ENCODE assay signal across 9 cellular contexts in the genomic region with DNA sequence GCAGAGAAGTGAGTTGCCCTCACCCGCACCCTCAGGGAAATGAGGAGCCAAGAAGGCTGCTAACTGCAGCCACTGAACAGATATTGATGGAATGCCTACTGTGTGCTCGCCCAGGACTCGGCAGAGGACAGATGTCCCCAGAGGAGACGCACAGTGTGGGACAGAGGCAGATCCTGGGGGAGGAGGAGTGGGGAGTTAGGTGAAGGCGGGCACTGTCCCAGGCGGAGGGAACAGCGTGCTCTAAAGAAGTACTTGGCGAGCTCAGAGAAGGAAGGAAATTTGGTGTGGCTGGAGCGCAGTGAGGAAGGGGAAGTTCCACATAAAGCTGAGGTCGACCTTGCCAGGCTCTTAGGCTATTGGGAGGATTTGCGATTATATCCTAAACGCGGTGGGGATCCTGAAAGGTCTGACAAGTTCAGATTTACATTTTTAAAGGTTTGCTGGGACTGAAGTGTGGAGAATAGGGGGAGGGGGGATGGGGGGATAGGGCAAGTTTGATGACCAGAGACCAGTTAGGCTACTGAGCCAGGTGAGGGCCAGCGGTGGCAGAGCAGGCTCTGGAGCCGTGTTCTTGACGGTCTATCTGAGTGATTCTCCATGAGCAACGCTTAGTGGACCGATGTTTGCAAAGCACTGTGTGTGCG. TPM values are rescaled to one million over a fixed set of nuclear protein-coding genes. Genes with fewer than 3 reads are reported as not detected.
DNase-seq lines count a peak whose midpoint lies in the region; ATAC-seq and TF ChIP-seq lines count a peak whose summit lies in the region.
"Had no signal": no experiment of that assay in that cellular context is flagged by ENCODE, and none has a peak within 500 bp of the region (broad histone marks: within the 10 kb centered on the region; RNA-seq: fewer than 3 reads in every experiment).

No MANE protein-coding gene starts in this region.

- H3K36me3 ChIP-seq in Caco-2 (ENCODE audit: control insufficient read depth, insufficient read depth, low read length) (no peaks in the 10 kb centered on the region), RWPE2 (ENCODE audit: low read depth) (no peaks in the 10 kb centered on the region), esophagus muscularis mucosa (peaks cover 8 to 16% (median 12%) of the 10 kb centered on the region in 4 donors)
- H3K36me3 ChIP-seq: cardiac muscle cell had no signal

- TF ChIP-seq POLR2A in esophagus muscularis mucosa (IDR thresholded peaks at IDR 0.05; ENCODE audit: low read depth), result no peak

- DNase-seq in Caco-2 (no peak), RWPE2 (ENCODE audit: low spot score) (no peak), esophagus muscularis mucosa (ENCODE audit: extremely low spot score) (no peak), osteocyte (ENCODE audit: extremely low spot score, unreplicated experiment) (no peak), cortex of kidney (lab: John Stamatoyannopoulos, UW) (no peak), DMS79 treated with DMSO at 0.1 percent for 48 hours (lab: John Stamatoyannopoulos, UW) (no peak)
- no peak for DNase-seq in CD4-positive, alpha-beta T cell

- H3K27me3 ChIP-seq in Caco-2 (replicated peaks; ENCODE audit: control insufficient read depth, insufficient read depth, low read length) (no peaks in the 10 kb centered on the region), RWPE2 (ENCODE audit: insufficient read depth, poor library complexity, severe bottlenecking) (peaks cover 16% of the 10 kb centered on the region), esophagus muscularis mucosa (peaks cover 0 to 79% (median 0%) of the 10 kb centered on the region in 4 donors)
- H3K27me3 ChIP-seq in CD4-positive, alpha-beta T cell (ENCODE audit: control insufficient read depth, insufficient read depth, low read length), result no peaks in the 10 kb centered on the region

- H3K9me3 ChIP-seq in Caco-2 (no peaks in the 10 kb centered on the region), RWPE2 (ENCODE audit: severe bottlenecking) (no peaks in the 10 kb centered on the region), esophagus muscularis mucosa (no peaks in the 10 kb centered on the region)
- no peaks in the 10 kb centered on the region for H3K9me3 ChIP-seq in CD4-positive, alpha-beta T cell (ENCODE audit: control insufficient read depth, low read length)

- 8% methylated on average over 16 of the region's 19 CpGs for WGBS in esophagus muscularis mucosa

- H3K27me3 Mint-ChIP-seq in Caco-2 (ENCODE audit: insufficient read depth, unreplicated experiment) (no peaks in the 10 kb centered on the region), osteocyte (ENCODE audit: unreplicated experiment) (peaks cover 21% of the 10 kb centered on the region)
- peaks cover 3% of the 10 kb centered on the region for H3K27me3 Mint-ChIP-seq in CD4-positive, alpha-beta T cell

- H3K36me3 Mint-ChIP-seq in Caco-2 (ENCODE audit: insufficient read depth, unreplicated experiment) (peaks cover 10% of the 10 kb centered on the region), osteocyte (ENCODE audit: unreplicated experiment) (peaks cover 2% of the 10 kb centered on the region)
- peaks cover 14% of the 10 kb centered on the region for H3K36me3 Mint-ChIP-seq in CD4-positive, alpha-beta T cell (ENCODE audit: low read depth)

- TF ChIP-seq CTCF in Caco-2 (IDR thresholded peaks at IDR 0.05; ENCODE audit: insufficient read depth in 1 of 2, low read depth in 1 of 2, low read length in 1 of 2, severe bottlenecking in 1 of 2, unreplicated experiment in 1 of 2) (no peak), RWPE2 (IDR thresholded peaks at IDR 0.05; ENCODE audit: poor library complexity, severe bottlenecking) (no peak), esophagus muscularis mucosa (IDR thresholded peaks at IDR 0.05) (no peak), osteocyte (IDR thresholded peaks at IDR 0.05) (no peak)
- no peak for TF ChIP-seq CTCF in CD4-positive, alpha-beta T cell (IDR thresholded peaks at IDR 0.05)

- peak; percentile 31 for ATAC-seq in RWPE2 (ENCODE audit: low read depth)
- no peak for ATAC-seq in HG03565 (IDR thresholded peaks at IDR 0.05; ENCODE audit: unreplicated experiment)
- no peak for ATAC-seq in CD4-positive, alpha-beta T cell (ENCODE audit: poor library complexity)

- no peak overlapping the region for H3K4me3 ChIP-seq in Caco-2 (ENCODE audit: low read depth, low read length)
- no peak overlapping the region for H3K4me3 ChIP-seq in RWPE2 (ENCODE audit: severe bottlenecking)
- peak overlapping the region in 1 of 4 donors; percentile 22 for H3K4me3 ChIP-seq in esophagus muscularis mucosa
- H3K4me3 ChIP-seq: cardiac muscle cell had no signal

- no TSS peak for BruUV-seq in Caco-2 (replicated peaks; lab: Mats Ljungman, UMichigan)

- TF ChIP-seq EP300 in esophagus muscularis mucosa (IDR thresholded peaks at IDR 0.05), result no peak

- H3K4me1 ChIP-seq in Caco-2, result 0 out of 2 replicates have a peak, but pooled peaks cover 5% of the 10 kb centered on the region
- no peaks in the 10 kb centered on the region for H3K4me1 ChIP-seq in RWPE2 (ENCODE audit: insufficient read depth, poor library complexity, severe bottlenecking)
- peaks cover 14 to 17% (median 16%) of the 10 kb centered on the region in 4 donors for H3K4me1 ChIP-seq in esophagus muscularis mucosa

- H3K27ac Mint-ChIP-seq in Caco-2 (ENCODE audit: unreplicated experiment) (peak overlapping the region; percentile 69), osteocyte (ENCODE audit: unreplicated experiment) (peak overlapping the region; percentile 15)
- no peak overlapping the region for H3K27ac Mint-ChIP-seq in CD4-positive, alpha-beta T cell

- intact Hi-C loops in Caco-2 (cut with micrococcal nuclease; ENCODE audit: unreplicated experiment), result no loop called here
- intact Hi-C loops in esophagus muscularis mucosa (cut with DNase I), result no loop called here
- intact Hi-C loops in CD4-positive, alpha-beta T cell (cut with DNase I, micrococcal nuclease), result no loop called here

- H3K4me3 Mint-ChIP-seq in Caco-2 (ENCODE audit: unreplicated experiment), result no peak overlapping the region
- H3K4me3 Mint-ChIP-seq in osteocyte (ENCODE audit: unreplicated experiment), result no peak overlapping the region
- H3K4me3 Mint-ChIP-seq in CD4-positive, alpha-beta T cell, result no peak overlapping the region

- POLR2A ChIA-PET in Caco-2 (lab: Charles Lee), result no interaction called here
- POLR2A ChIA-PET in CD4-positive, alpha-beta T cell (lab: Charles Lee), result no interaction called here

- no peaks in the 10 kb centered on the region for H3K4me1 Mint-ChIP-seq in Caco-2 (ENCODE audit: low read depth, unreplicated experiment)
- peaks cover 12% of the 10 kb centered on the region for H3K4me1 Mint-ChIP-seq in osteocyte (ENCODE audit: unreplicated experiment)
- peaks cover 7% of the 10 kb centered on the region for H3K4me1 Mint-ChIP-seq in CD4-positive, alpha-beta T cell (ENCODE audit: low read depth)

- H3K9me3 Mint-ChIP-seq in Caco-2 (ENCODE audit: unreplicated experiment), result no peaks in the 10 kb centered on the region
- no peaks in the 10 kb centered on the region for H3K9me3 Mint-ChIP-seq in osteocyte (ENCODE audit: unreplicated experiment)
- no peaks in the 10 kb centered on the region for H3K9me3 Mint-ChIP-seq in CD4-positive, alpha-beta T cell

- H3K27ac ChIP-seq in RWPE2 (ENCODE audit: poor library complexity, severe bottlenecking) (no peak overlapping the region), esophagus muscularis mucosa (replicated peaks in 1 of 4) (peak overlapping the region in 3 of 4 donors; percentile 19 to 23 (median 22))
- no peak overlapping the region for H3K27ac ChIP-seq in CD4-positive, alpha-beta T cell (ENCODE audit: low read depth, low read length)
- H3K27ac ChIP-seq: cardiac muscle cell had no signal

- CTCF ChIA-PET in Caco-2 (lab: Charles Lee), result interaction anchor here (0.6 kb wide), 3 partner anchors 13 to 358 kb away, joined by 3 to 7 read pairs (median 4); no protein-coding TSS in a partner anchor
- CTCF ChIA-PET in CD4-positive, alpha-beta T cell (lab: Charles Lee), result no interaction called here

RNA-seq across cellular contexts. Expression of gene CERCAM, which starts 23.6 kb away (rescaled TPM):
- 12.3 and 18.7 TPM in 2 replicates for total RNA-seq in Caco-2 (2022)
- 10 to 100 TPM; 21.7 to 31.0 (median 27.5) TPM for total RNA-seq in esophagus muscularis mucosa
- 128 and 132 TPM in 2 replicates for total RNA-seq in osteocyte
- under 1 TPM; 0.30 to 0.31 TPM for total RNA-seq in CD4-positive, alpha-beta T cell

RNA-seq across cellular contexts. Expression of gene URM1, which starts 25.9 kb away (rescaled TPM):
- total RNA-seq in Caco-2 (2022) (55.9 and 62.7 TPM in 2 replicates), esophagus muscularis mucosa (10 to 100 TPM; 25.3 to 36.8 (median 28.3) TPM), osteocyte (57.0 and 62.0 TPM in 2 replicates)
- total RNA-seq in CD4-positive, alpha-beta T cell, result 10 to 100 TPM; 28.4 to 28.8 TPM

RNA-seq across cellular contexts. Expression of gene SLC27A4, which starts 56.8 kb away (rescaled TPM):
- total RNA-seq in Caco-2 (2022) (21.1 and 22.8 TPM in 2 replicates), esophagus muscularis mucosa (10 to 100 TPM; 15.8 to 35.6 (median 25.5) TPM), osteocyte (39.4 and 41.7 TPM in 2 replicates)
- 1 to 10 TPM; 2.2 to 3.1 TPM for total RNA-seq in CD4-positive, alpha-beta T cell

RNA-seq across cellular contexts. Expression of gene ODF2, which starts 58.7 kb away (rescaled TPM):
- total RNA-seq in Caco-2 (2022), result 34.6 and 34.9 TPM in 2 replicates
- total RNA-seq in esophagus muscularis mucosa, result 10 to 100 TPM; 18.1 to 34.3 (median 23.0) TPM
- 37.7 and 40.5 TPM in 2 replicates for total RNA-seq in osteocyte
- total RNA-seq in CD4-positive, alpha-beta T cell, result 10 to 100 TPM; 18.3 to 21.3 TPM

Comparison
In these comparisons a context has a peak if more than half of its experiments do, and no peak if none do; other contexts are left out.
1. H3K27ac ChIP-seq: peak in esophagus muscularis mucosa (3 of 4); none in RWPE2 (single experiment) and CD4-positive, alpha-beta T cell (single experiment).
2. RNA of gene CERCAM, which starts 23.6 kb away (total RNA-seq): 128 to 132 TPM in osteocyte, 21.7 to 31.0 TPM in esophagus muscularis mucosa and 12.3 to 18.7 TPM in Caco-2; 0.30 to 0.31 TPM in CD4-positive, alpha-beta T cell; every median in the first group is over 10 times any median in the second.